ENCODE assay signal across 10 cellular contexts in genomic region chr1:109793486-109794318, GRCh38. TPM values are rescaled to one million over a fixed set of nuclear protein-coding genes. Genes with fewer than 3 reads are reported as not detected.
DNase-seq lines count a peak whose midpoint lies in the region; ATAC-seq and TF ChIP-seq lines count a peak whose summit lies in the region.
"Had no signal": no experiment of that assay in that cellular context is flagged by ENCODE, and none has a peak within 500 bp of the region (broad histone marks: within the 10 kb centered on the region; RNA-seq: fewer than 3 reads in every experiment).

No MANE protein-coding gene starts in this region.

- no peak for TF ChIP-seq CTCF in PC-9 (conservative IDR thresholded peaks at IDR 0.05)
- TF ChIP-seq CTCF in body of pancreas (IDR thresholded peaks at IDR 0.05), result no peak

- H3K9me3 ChIP-seq in HUES6 (ENCODE audit: control insufficient read depth, insufficient read depth, low read depth, low read length) (no peaks in the 10 kb centered on the region), PC-9 (ENCODE audit: insufficient read depth, low read depth) (no peaks in the 10 kb centered on the region), body of pancreas (no peaks in the 10 kb centered on the region)

- ATAC-seq in body of pancreas, result peak; percentile 58
- ATAC-seq in GM21528 (IDR thresholded peaks at IDR 0.05; ENCODE audit: low FRiP score, unreplicated experiment), result no peak
- no peak for ATAC-seq in HG03439 (IDR thresholded peaks at IDR 0.05; ENCODE audit: unreplicated experiment)

- no peak overlapping the region; the same call in 1 of the 2 replicates for H3K27ac ChIP-seq in HUES6 (ENCODE audit: low read depth, low read length)
- peak overlapping the region; percentile 95 for H3K27ac ChIP-seq in PC-9
- peak overlapping the region in 1 of 4 donors; percentile 14 for H3K27ac ChIP-seq in body of pancreas
- H3K27ac ChIP-seq: cardiac muscle cell had no signal

- DNase-seq in Ammon's horn (ENCODE audit: low spot score), result peak; percentile 69
- peak; percentile 62 to 94 for DNase-seq in PC-9
- peak in 3 of 4 donors; percentile 48 to 73 (median 57) for DNase-seq in body of pancreas
- DNase-seq in islet precursor cell, result peak; percentile 78
- DNase-seq in stimulated activated CD8-positive, alpha-beta memory T cell treated with anti-CD3 and anti-CD28 coated beads, Interleukin-4, amount 100 ng/mL, for 48 hours, result peak; percentile 66

- BruUV-seq in PC-9 (replicated peaks; lab: Mats Ljungman, UMichigan), result no TSS peak

- 54 to 65% methylated on average over 10 to 11 of the region's 11 CpGs for WGBS in body of pancreas, 2 donors

- peaks cover 50% of the 10 kb centered on the region for H3K4me1 ChIP-seq in HUES6 (ENCODE audit: control insufficient read depth, insufficient read depth, low read length)
- peaks cover 66% of the 10 kb centered on the region for H3K4me1 ChIP-seq in PC-9 (replicated peaks; ENCODE audit: insufficient read depth)
- H3K4me1 ChIP-seq in body of pancreas, result peaks cover 30% of the 10 kb centered on the region

- POLR2A ChIA-PET in PC-9 (lab: Charles Lee; ENCODE audit: unreplicated experiment), result interaction anchor here (0.7 kb wide), 1 partner anchor 122 kb away, joined by 4 read pairs; no protein-coding TSS in a partner anchor

- H3K27me3 ChIP-seq in HUES6 (ENCODE audit: control insufficient read depth, insufficient read depth, low read length) (no peaks in the 10 kb centered on the region), PC-9 (ENCODE audit: insufficient read depth, low read depth) (no peaks in the 10 kb centered on the region), body of pancreas (no peaks in the 10 kb centered on the region)
- H3K27me3 ChIP-seq: cardiac muscle cell had no signal

- intact Hi-C loops in PC-9 (cut with micrococcal nuclease; ENCODE audit: unreplicated experiment), result loop anchor here (5.0 kb wide), 1 partner anchor 119 kb away; the partner anchor contains the start of gene CSF1
- intact Hi-C loops in body of pancreas (cut with DNase I), result no loop called here

- no peak overlapping the region for H2AFZ ChIP-seq in PC-9

- peak overlapping the region; percentile 21 for H3K9ac ChIP-seq in HUES6 (ENCODE audit: low read length)

- peak overlapping the region; percentile 76 for H3K4me2 ChIP-seq in PC-9

- peaks cover 55% of the 10 kb centered on the region for H3F3A ChIP-seq in PC-9 (ENCODE audit: insufficient read depth, low read depth)

- TF ChIP-seq POLR2A in body of pancreas (IDR thresholded peaks at IDR 0.05), result no peak

- H3K4me3 ChIP-seq in HUES6 (ENCODE audit: low read depth, low read length), result no peak overlapping the region; the same call in 1 of the 2 replicates
- H3K4me3 ChIP-seq in PC-9, result peak overlapping the region; percentile 36; the same call in 1 of the 2 replicates
- H3K4me3 ChIP-seq in body of pancreas, result no peak overlapping the region
- H3K4me3 ChIP-seq: cardiac muscle cell had no signal

- H3K36me3 ChIP-seq in HUES6 (ENCODE audit: control insufficient read depth, insufficient read depth, low read length) (no peaks in the 10 kb centered on the region), PC-9 (ENCODE audit: low read depth) (no peaks in the 10 kb centered on the region), body of pancreas (replicated peaks in 1 of 2; ENCODE audit: insufficient read depth in 1 of 2, low read depth in 2 of 2) (no peaks in the 10 kb centered on the region)
- H3K36me3 ChIP-seq: cardiac muscle cell had no signal

- CTCF ChIA-PET in PC-9 (lab: Charles Lee), result interaction anchor here (0.5 to 0.9 kb wide), 2 partner anchors 83 to 550 kb away, joined by 3 to 17 read pairs; no protein-coding TSS in a partner anchor

- H3K9me2 ChIP-seq in PC-9 (ENCODE audit: insufficient read depth), result no peaks in the 10 kb centered on the region

- peaks cover 21% of the 10 kb centered on the region for H3K79me2 ChIP-seq in PC-9 (ENCODE audit: low read depth)

- no peaks in the 10 kb centered on the region for H4K20me1 ChIP-seq in PC-9 (ENCODE audit: insufficient read depth)

RNA-seq across cellular contexts. Expression of gene EPS8L3, which starts 30.0 kb away (rescaled TPM):
- total RNA-seq in PC-9 (2021), result 0.68 and 1.2 TPM in 2 replicates
- total RNA-seq in body of pancreas, result 1 to 10 TPM in 1 of 2 donors, not detected in 1; 4.2 TPM
- total RNA-seq: cardiac muscle cell, urinary bladder had no signal

RNA-seq across cellular contexts. Expression of gene GSTM3, which starts 52.9 kb away (rescaled TPM):
- total RNA-seq in PC-9 (2021), result 101 and 110 TPM in 2 replicates
- 10 to 100 TPM; 68.5 to 73.8 TPM for total RNA-seq in body of pancreas
